ENCODE assay signal across 20 cellular contexts in the genomic region with DNA sequence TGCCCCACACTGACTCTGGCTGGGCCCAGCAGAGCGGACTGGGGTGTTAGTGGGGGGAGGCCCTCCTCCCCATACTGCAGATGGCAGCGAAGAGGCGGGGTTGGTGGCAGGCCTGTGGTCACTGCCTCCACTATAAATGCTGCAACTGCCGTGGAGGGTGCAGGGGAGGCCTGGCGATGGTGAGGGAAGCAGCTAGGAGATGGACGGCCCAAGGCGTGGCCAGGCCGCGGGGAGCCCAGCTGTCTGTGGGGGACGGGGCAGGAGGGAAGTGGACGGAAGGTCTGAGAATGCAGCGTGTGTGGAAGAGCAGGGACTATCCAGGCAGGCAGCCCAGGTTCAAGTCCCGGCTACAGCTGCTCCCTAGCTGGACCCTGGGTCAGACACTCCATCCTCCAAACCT.
"Had no signal": no experiment of that assay in that cellular context is flagged by ENCODE, and none has a peak within 500 bp of the region (broad histone marks: within the 10 kb centered on the region; RNA-seq: fewer than 3 reads in every experiment).

No MANE protein-coding gene starts in this region.

- H3K9me3 ChIP-seq: ascending aorta, colonic mucosa, heart right ventricle, neutrophil, stomach, vagina had no signal

- ATAC-seq: heart right ventricle, left lobe of liver had no signal

- H3K27me3 ChIP-seq: ascending aorta, cardiac muscle cell, colonic mucosa, heart right ventricle, neutrophil, stomach, vagina had no signal

- H3K36me3 ChIP-seq: cardiac muscle cell, colonic mucosa had no signal

- H3K4me1 ChIP-seq: ascending aorta, colonic mucosa, stomach had no signal

- H3K4me3 ChIP-seq: ascending aorta, cardiac muscle cell, colonic mucosa, heart right ventricle, skin epidermis, stomach, vagina had no signal

- H3K4me3 Mint-ChIP-seq: memory B cell had no signal

- FAIRE-seq: endothelial cell of umbilical vein, frontal cortex had no signal

- H3K9me3 Mint-ChIP-seq: activated T-helper 2 cell treated with anti-CD3 and anti-CD28 coated beads, Interferon-gamma antibody, Interleukin-2, Interleukin-4, amounts not matched to agents 10 μg/mL and 5 μg/mL and 100 μg/mL, durations not matched to agents 14 hours and 24 hours and 36 hours; memory B cell had no signal

- H3K27me3 Mint-ChIP-seq: memory B cell had no signal

- H3K27ac Mint-ChIP-seq: activated T-helper 2 cell treated with anti-CD3 and anti-CD28 coated beads, Interferon-gamma antibody, Interleukin-2, Interleukin-4, amounts not matched to agents 10 μg/mL and 5 μg/mL and 100 μg/mL, durations not matched to agents 14 hours and 24 hours and 36 hours; memory B cell had no signal

- H3K27ac ChIP-seq: ascending aorta, cardiac muscle cell, colonic mucosa, heart right ventricle, neutrophil, stomach, vagina had no signal

- DNase-seq: activated CD4-positive, alpha-beta T cell treated with anti-CD3 and anti-CD28 coated beads for 4 hours; activated naive CD4-positive, alpha-beta T cell treated with anti-CD3 and anti-CD28 coated beads, Interleukin-2, amount 50 U/mL, for 16 hours; activated T-cell treated with anti-CD3 and anti-CD28 coated beads for 4 hours; colonic mucosa; effector CD4-positive, alpha-beta T cell; heart right ventricle; islet precursor cell; stimulated activated CD4-positive, alpha-beta T cell treated with anti-CD3 and anti-CD28 coated beads, Interleukin-4, amount 100 ng/mL, for 4 hours; stomach; SW 1271 had no signal
